In genomic region chr11:69627551-69627950, GRCh38 we compare ENCODE assay signal across 24 cellular contexts.
"Had no signal": no experiment of that assay in that cellular context is flagged by ENCODE, and none has a peak within 500 bp of the region (broad histone marks: within the 10 kb centered on the region; RNA-seq: fewer than 3 reads in every experiment).

No MANE protein-coding gene starts in this region.

- H3K9me2 ChIP-seq: SK-N-SH had no signal

- H3K4me2 ChIP-seq: KMS-11, SK-N-SH had no signal

- H3K4me3 ChIP-seq: K562, SJSA1 had no signal

- ATAC-seq: HepG2, K562, T-cell had no signal

- FAIRE-seq: HepG2, K562, RCC 7860 had no signal

- H3K4me3 Mint-ChIP-seq: IgD-negative memory B cell, T-cell had no signal

- H3K4me1 Mint-ChIP-seq: IgD-negative memory B cell, T-cell had no signal

- H3K36me3 ChIP-seq: SJSA1 had no signal

- H3K9me3 ChIP-seq: SK-N-SH had no signal

- H3K36me3 Mint-ChIP-seq: T-cell had no signal

- H3K9ac ChIP-seq: KMS-11, SK-N-SH had no signal

- DNase-seq: Kasumi-1, MM.1S, NCI-H1092 treated with DMSO at 0.1 percent for 48 hours, NCI-H1436, NCI-H1694 treated with DMSO at 0.1 percent for 48 hours, NCI-H1930, NCI-H2081, NCI-H2107, NCI-H2227 treated with DMSO at 0.1 percent for 48 hours, NCI-H524, NCI-H526 treated with DMSO at 0.1 percent for 48 hours, NCI-H748 treated with DMSO at 0.1 percent for 48 hours, Right ventricle myocardium superior, RPMI8226, SIG-M5, SK-N-SH, SW 1271, T-cell had no signal

- H3K27ac Mint-ChIP-seq: IgD-negative memory B cell, T-cell had no signal

- H3K27ac ChIP-seq: KMS-11, SJSA1 had no signal
